ENCODE assay signal across 9 cellular contexts in the genomic region with DNA sequence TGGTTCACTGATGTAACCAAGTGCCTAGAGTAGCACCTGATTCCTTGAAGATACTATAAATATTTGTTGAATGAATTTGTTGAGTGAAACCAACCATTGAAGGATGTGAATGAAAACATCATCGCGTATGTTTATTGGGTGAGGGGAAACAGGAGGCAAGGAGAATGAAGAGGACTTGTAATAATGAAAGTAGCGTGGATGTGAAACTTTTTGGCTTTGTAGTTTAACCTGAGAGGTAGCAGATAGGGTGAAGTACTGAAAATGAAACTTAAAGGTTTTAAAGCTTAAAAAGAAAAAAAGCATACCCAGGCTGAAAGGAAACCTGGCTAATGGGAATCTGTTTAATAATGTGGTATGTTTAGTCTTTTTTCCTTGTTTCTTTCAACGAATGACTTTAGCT. TPM values are rescaled to one million over a fixed set of nuclear protein-coding genes. Genes with fewer than 3 reads are reported as not detected.
DNase-seq lines count a peak whose midpoint lies in the region; ATAC-seq and TF ChIP-seq lines count a peak whose summit lies in the region.
"Had no signal": no experiment of that assay in that cellular context is flagged by ENCODE, and none has a peak within 500 bp of the region (broad histone marks: within the 10 kb centered on the region; RNA-seq: fewer than 3 reads in every experiment).

No MANE protein-coding gene starts in this region.

- no peaks in the 10 kb centered on the region for H3K27me3 Mint-ChIP-seq in CD4-positive, alpha-beta T cell
- H3K27me3 Mint-ChIP-seq in T-helper 17 cell = no peaks in the 10 kb centered on the region

- no peak for DNase-seq in CD4-positive, alpha-beta T cell
- DNase-seq in T-helper 17 cell (no peak), AG08395 (ENCODE audit: low spot score) (no peak), KG1 (lab: John Stamatoyannopoulos, UW) (no peak), NCI-H2029 (lab: John Stamatoyannopoulos, UW) (no peak), NCI-H69 (lab: John Stamatoyannopoulos, UW) (no peak)
- DNase-seq: Karpas-422 had no signal

- H3K27ac Mint-ChIP-seq in CD4-positive, alpha-beta T cell = peak overlapping the region; percentile 15
- peak overlapping the region; percentile 93 for H3K27ac Mint-ChIP-seq in T-helper 17 cell

- no peaks in the 10 kb centered on the region for H3K9me3 Mint-ChIP-seq in CD4-positive, alpha-beta T cell

- H3K9me3 ChIP-seq in CD4-positive, alpha-beta T cell (ENCODE audit: control insufficient read depth, low read length) = no peaks in the 10 kb centered on the region
- H3K9me3 ChIP-seq in T-helper 17 cell (ENCODE audit: control insufficient read depth, low read length, poor library complexity, severe bottlenecking) = no peaks in the 10 kb centered on the region

- peaks cover 4% of the 10 kb centered on the region for H3K36me3 Mint-ChIP-seq in CD4-positive, alpha-beta T cell (ENCODE audit: low read depth)
- H3K36me3 Mint-ChIP-seq in T-helper 17 cell (ENCODE audit: low read depth) = peaks cover 2% of the 10 kb centered on the region

- CTCF ChIA-PET in CD4-positive, alpha-beta T cell (lab: Charles Lee) = interaction anchor here (1.3 kb wide), 1 partner anchor 222 kb away, joined by 3 read pairs; no protein-coding TSS in a partner anchor

- TF ChIP-seq CTCF in CD4-positive, alpha-beta T cell (IDR thresholded peaks at IDR 0.05) = no peak

- POLR2A ChIA-PET in CD4-positive, alpha-beta T cell (lab: Charles Lee) = interaction anchor here (0.6 to 1.8 kb wide), 4 partner anchors 10 to 215 kb away, joined by 3 to 12 read pairs (median 4); a partner anchor contains a TSS

- peak overlapping the region; percentile 22 for H3K4me3 Mint-ChIP-seq in CD4-positive, alpha-beta T cell
- H3K4me3 Mint-ChIP-seq in T-helper 17 cell = peak overlapping the region; percentile 80

- ATAC-seq in CD4-positive, alpha-beta T cell (ENCODE audit: poor library complexity) = peak; percentile 71
- peak; percentile 75 for ATAC-seq in GM19035 (IDR thresholded peaks at IDR 0.05; ENCODE audit: unreplicated experiment)
- ATAC-seq in HG02938 (IDR thresholded peaks at IDR 0.05; ENCODE audit: unreplicated experiment) = peak; percentile 80
- ATAC-seq in T-helper 17 cell = peak; percentile 64

- H3K27me3 ChIP-seq in CD4-positive, alpha-beta T cell (ENCODE audit: control insufficient read depth, insufficient read depth, low read length) = no peaks in the 10 kb centered on the region

- intact Hi-C loops in CD4-positive, alpha-beta T cell (cut with DNase I, micrococcal nuclease) = loop anchor here in 1 of 2 experiments (5.0 kb wide), 2 partner anchors 36 to 144 kb away; no protein-coding TSS in a partner anchor

- peak overlapping the region; percentile 5 for H3K27ac ChIP-seq in CD4-positive, alpha-beta T cell (ENCODE audit: low read depth, low read length)

- peaks cover 73% of the 10 kb centered on the region for H3K4me1 Mint-ChIP-seq in CD4-positive, alpha-beta T cell (ENCODE audit: low read depth)
- H3K4me1 Mint-ChIP-seq in T-helper 17 cell = peaks cover 55% of the 10 kb centered on the region

RNA-seq across cellular contexts. Expression of a gene that starts 5.2 kb away (rescaled TPM):
- total RNA-seq in CD4-positive, alpha-beta T cell = 10 to 100 TPM; 64.9 to 66.9 TPM
- 10 to 100 TPM; 74.4 to 89.1 TPM for total RNA-seq in T-helper 17 cell
